Comparison of ENCODE assay signal across 1 cellular context in genomic region chr14:100586520-100587247, GRCh38.
TF ChIP-seq lines count a peak whose summit lies in the region.

No MANE protein-coding gene starts in this region.

TF ChIP-seq in GM23338, 12 proteins besides CTCF, POLR2A, EP300 and RAD21 (continued from another document):
- TF ChIP-seq ZNF462 (CRISPR knock-in tag; IDR thresholded peaks at IDR 0.05) (no peak), EZH2 (IDR thresholded peaks at IDR 0.05; ENCODE audit: low read depth, unreplicated experiment) (peak; percentile 69), CREB1 (CRISPR knock-in tag; IDR thresholded peaks at IDR 0.05; ENCODE audit: low read depth) (no peak), STAT1 (IDR thresholded peaks at IDR 0.05; ENCODE audit: unreplicated experiment) (no peak), EZH2phosphoT487 (IDR thresholded peaks at IDR 0.05; ENCODE audit: unreplicated experiment) (peak; percentile 24)
